Comparison of ENCODE assay signal across 11 cellular contexts in genomic region chr4:18540349-18540748, GRCh38.
"Had no signal": no experiment of that assay in that cellular context is flagged by ENCODE, and none has a peak within 500 bp of the region (broad histone marks: within the 10 kb centered on the region; RNA-seq: fewer than 3 reads in every experiment).

No MANE protein-coding gene starts in this region.

- H3K4me3 Mint-ChIP-seq: GM23338, H9, HFFc6 had no signal

- H3K4me3 ChIP-seq: GM23248, GM23338, HAP-1 had no signal

- H3K27ac Mint-ChIP-seq: GM23338, H9, HFFc6 had no signal

- H3K4me1 Mint-ChIP-seq: GM23338, H9 had no signal

- H3K36me3 ChIP-seq: HAP-1 had no signal

- H2AFZ ChIP-seq: GM23248, GM23338 had no signal

- H3K4me2 ChIP-seq: GM23338 had no signal

- H3K9ac ChIP-seq: GM23248 had no signal

- FAIRE-seq: H1, H54 had no signal

- H3K9me3 Mint-ChIP-seq: GM23338, H9 had no signal

- H3K9me3 ChIP-seq: HAP-1 had no signal

- H3K27ac ChIP-seq: GM23248 had no signal

- H3K4me1 ChIP-seq: HAP-1 had no signal

- ATAC-seq: GM23338, HCT116 had no signal

- DNase-seq: GM23248, GOT3, H7, H9, HCEC 1CT, HFFc6 had no signal
